Comparison of ENCODE assay signal across 8 cellular contexts in the genomic region with DNA sequence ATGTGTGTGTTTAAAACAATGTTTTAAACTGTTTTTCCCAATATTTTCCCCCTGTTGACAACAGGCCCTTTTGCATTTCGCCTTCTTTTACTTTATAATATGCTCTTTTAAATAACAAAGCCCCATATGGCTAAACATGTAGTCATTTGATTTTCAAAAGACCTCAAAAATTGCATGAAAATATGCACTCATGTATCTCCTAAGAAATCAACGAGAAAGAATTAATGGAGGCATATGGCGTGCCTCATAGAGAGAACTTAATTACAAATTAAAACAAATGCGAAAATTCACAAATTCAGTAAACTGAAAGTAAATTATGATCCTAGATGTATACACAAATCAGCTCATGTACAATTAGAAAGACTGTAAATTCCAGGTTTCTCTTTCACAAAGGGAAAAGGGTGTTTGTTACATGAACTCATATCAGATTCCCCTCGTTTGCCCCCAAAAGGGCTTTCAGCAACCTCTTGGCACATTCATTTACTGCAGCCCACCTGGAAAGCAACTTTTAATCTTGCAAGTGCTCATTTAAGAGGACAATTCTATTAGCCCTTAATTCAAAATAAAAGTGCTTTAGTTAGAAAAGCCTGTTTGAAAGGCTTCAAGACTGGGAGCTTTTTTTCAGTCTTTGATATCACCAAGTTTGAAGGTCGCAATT.
DNase-seq lines count a peak whose midpoint lies in the region; ATAC-seq and TF ChIP-seq lines count a peak whose summit lies in the region.

No MANE protein-coding gene starts in this region.

- H3K4me1 Mint-ChIP-seq in nephron, result peaks cover 62% of the 10 kb centered on the region

- H3K4me1 ChIP-seq in BLaER1 (peaks cover 48% of the 10 kb centered on the region), colonic mucosa (peaks cover under 1% of the 10 kb centered on the region)

- peak overlapping the region; percentile 84 for H3K4me3 ChIP-seq in BLaER1
- peak overlapping the region; percentile 43 for H3K4me3 ChIP-seq in LNCaP clone FGC (ENCODE audit: low read depth, low read length)
- peak overlapping the region; percentile 55 for H3K4me3 ChIP-seq in colonic mucosa

- H3K4me3 Mint-ChIP-seq in nephron, result peak overlapping the region; percentile 70 to 87 (median 79)

- H3K9ac ChIP-seq in BLaER1, result peak overlapping the region; percentile 91
- peak overlapping the region in 1 of 2 donors; percentile 82 for H3K9ac ChIP-seq in colonic mucosa (ENCODE audit: low read depth in 2 of 2, low read length in 2 of 2)

- no peaks in the 10 kb centered on the region for H4K20me1 ChIP-seq in BLaER1

- H3K27ac ChIP-seq in BLaER1 (no peak overlapping the region), colonic mucosa (no peak overlapping the region)

- H3K36me3 Mint-ChIP-seq in nephron (ENCODE audit: low read depth), result no peaks in the 10 kb centered on the region

- H3K27me3 Mint-ChIP-seq in nephron (ENCODE audit: low read depth), result peaks cover 4% of the 10 kb centered on the region

- H3K27ac Mint-ChIP-seq in nephron, result peak overlapping the region; percentile 20 to 91 (median 72)

- intact Hi-C loops in colonic mucosa (cut with DNase I), result no loop called here

- H3K36me3 ChIP-seq in BLaER1, result no peaks in the 10 kb centered on the region
- H3K36me3 ChIP-seq in colonic mucosa, result no peaks in the 10 kb centered on the region

- TF ChIP-seq CTCF in LNCaP clone FGC (IDR thresholded peaks at IDR 0.05; ENCODE audit: control insufficient read depth, extremely low read depth, insufficient read depth) (no peak), colonic mucosa (IDR thresholded peaks at IDR 0.05) (no peak), nephron (IDR thresholded peaks at IDR 0.05; ENCODE audit: unreplicated experiment in 3 of 3) (no peak)

- H3K27me3 ChIP-seq in BLaER1 (peaks cover 3% of the 10 kb centered on the region; the same call in 1 of the 2 replicates), colonic mucosa (no peaks in the 10 kb centered on the region)

- H3K4me2 ChIP-seq in BLaER1, result peak overlapping the region; percentile 92

- no peak for ATAC-seq in GM21381 (IDR thresholded peaks at IDR 0.05; ENCODE audit: unreplicated experiment)

- DNase-seq in LNCaP clone FGC (ENCODE audit: low read depth) (no peak), colonic mucosa (no peak), KBM-7 (no peak), NCI-H1092 (lab: John Stamatoyannopoulos, UW) (no peak), NCI-H774 (lab: John Stamatoyannopoulos, UW) (no peak)

- H3K9me3 ChIP-seq in BLaER1 (no peaks in the 10 kb centered on the region), colonic mucosa (no peaks in the 10 kb centered on the region)

- no peaks in the 10 kb centered on the region for H3K9me3 Mint-ChIP-seq in nephron

- in situ Hi-C loops in KBM-7 (cut with MboI; ENCODE audit: low pct_unique_long_range_greater_than_20kb, low sequenced_read_pairs), result no loop called here
